In the genomic region with DNA sequence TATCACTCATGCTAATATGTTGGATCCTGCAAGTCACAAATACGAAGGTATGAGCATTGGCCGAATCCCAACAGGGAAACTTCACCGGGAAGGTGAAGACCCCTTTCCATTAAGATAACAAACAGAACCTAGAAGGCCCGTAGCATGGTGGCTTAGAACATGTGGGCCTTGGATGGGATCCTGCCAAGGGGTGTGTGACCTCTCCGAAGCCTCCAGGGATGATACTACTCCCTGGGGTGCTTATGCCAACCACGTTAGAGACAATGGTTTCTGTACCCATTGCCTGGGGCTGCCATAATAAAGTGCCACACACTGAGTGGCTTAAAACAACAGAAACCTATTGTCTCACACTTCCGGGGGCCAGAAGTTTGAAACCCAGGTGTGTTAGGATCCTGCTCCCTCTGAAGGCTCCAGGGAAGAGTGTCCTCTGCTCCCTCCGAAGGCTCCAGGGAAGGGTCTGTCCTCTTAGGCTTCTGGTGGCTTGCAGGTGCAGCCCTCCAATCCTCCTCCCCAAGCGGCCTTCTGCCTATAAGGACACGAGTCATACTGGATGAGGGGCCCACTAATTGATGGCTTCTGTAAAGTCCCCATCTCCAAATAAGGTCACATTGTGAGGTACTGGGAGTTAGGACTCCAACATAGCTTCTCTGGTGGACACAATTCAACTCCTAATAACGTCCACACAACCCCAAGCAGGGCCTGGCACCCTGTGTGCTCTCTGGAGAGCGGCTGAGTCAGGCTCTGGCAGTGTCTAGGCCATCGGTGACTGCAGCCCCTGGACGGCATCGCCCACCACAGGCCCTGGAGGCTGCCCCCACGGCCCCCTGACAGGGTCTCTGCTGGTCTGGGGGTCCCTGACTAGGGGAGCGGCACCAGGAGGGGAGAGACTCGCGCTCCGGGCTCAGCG, we compare ENCODE assay signal across 7 cellular contexts. TPM values are rescaled to one million over a fixed set of nuclear protein-coding genes. Genes with fewer than 3 reads are reported as not detected.
DNase-seq lines count a peak whose midpoint lies in the region; ATAC-seq lines count a peak whose summit lies in the region.

No MANE protein-coding gene starts in this region.

- H3K9me3 ChIP-seq in MG63 (no peaks in the 10 kb centered on the region), endocrine pancreas (ENCODE audit: control insufficient read depth, low read length) (no peaks in the 10 kb centered on the region)

- ATAC-seq in GM21723 (IDR thresholded peaks at IDR 0.05; ENCODE audit: unreplicated experiment) = peak; percentile 0

- peak overlapping the region; percentile 60 for H3K9ac ChIP-seq in endocrine pancreas (ENCODE audit: control insufficient read depth, insufficient read depth, low read length)

- H3K27me3 ChIP-seq in MG63 (no peaks in the 10 kb centered on the region), endocrine pancreas (ENCODE audit: control insufficient read depth, insufficient read depth, low read length) (no peaks in the 10 kb centered on the region)

- H3K36me3 ChIP-seq in MG63 (no peaks in the 10 kb centered on the region), endocrine pancreas (ENCODE audit: control insufficient read depth, insufficient read depth, low read length) (no peaks in the 10 kb centered on the region)

- H3K4me3 ChIP-seq in MG63 (peak overlapping the region; percentile 66), endocrine pancreas (ENCODE audit: control insufficient read depth, insufficient read depth, low read length) (no peak overlapping the region)

- H3K4me1 ChIP-seq in endocrine pancreas (ENCODE audit: control insufficient read depth, insufficient read depth, low read length) = no peaks in the 10 kb centered on the region

- DNase-seq in MG63 (peak; percentile 31), pons (ENCODE audit: low spot score) (peak; percentile 3), GM19240 (ENCODE audit: insufficient read length, low spot score) (no peak), epidermal melanocyte (ENCODE audit: insufficient read length, low spot score) (no peak), AG08395 (ENCODE audit: low spot score) (no peak)

RNA-seq across cellular contexts. Expression of a gene that starts 1.0 kb away (rescaled TPM):
- 8.0 and 21.1 TPM in 2 replicates for total RNA-seq in MG63 (2014; rRNA removed; shearing (Covaris generic); ENCODE audit: low replicate concordance)

Comparison
In these comparisons a context has a peak if more than half of its experiments do, and no peak if none do; other contexts are left out.
1. DNase-seq: peak in MG63 (single experiment) and pons (single experiment); none in GM19240 (single experiment), epidermal melanocyte (single experiment) and AG08395 (single experiment).